In the genomic region with DNA sequence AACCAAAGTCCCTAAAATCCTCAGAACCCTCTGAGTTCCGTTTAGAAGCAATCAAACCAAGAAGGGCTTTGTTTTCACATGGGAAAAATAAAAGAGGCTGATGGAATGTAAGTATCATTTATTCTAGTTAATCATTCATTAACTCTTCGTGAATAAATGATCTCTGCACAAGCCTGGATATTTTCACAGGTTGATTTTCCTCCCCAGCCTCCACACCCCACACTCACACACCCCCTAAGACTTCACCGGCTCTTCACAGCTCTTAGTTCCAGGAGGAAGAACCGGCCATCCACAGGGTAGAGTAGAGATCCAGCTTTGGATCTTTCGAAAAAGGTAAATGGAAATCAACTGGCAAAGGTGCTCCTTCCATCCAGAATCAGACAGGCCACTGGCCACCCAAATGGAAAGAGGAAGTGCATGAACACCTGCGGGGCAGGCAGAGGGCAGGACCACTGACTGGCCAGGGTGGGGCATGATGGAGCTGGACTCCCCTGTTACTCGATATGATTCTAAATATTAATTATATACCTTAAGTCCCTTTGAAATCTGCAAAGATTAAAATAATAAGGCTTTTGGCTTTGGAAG, we compare ENCODE assay signal across 1 cellular context.
TF ChIP-seq lines count a peak whose summit lies in the region.

No MANE protein-coding gene starts in this region.

TF ChIP-seq in GM23338, 12 proteins besides CTCF, POLR2A, EP300 and RAD21 (continued from another document):
- no peak for TF ChIP-seq ZNF462 (CRISPR knock-in tag; IDR thresholded peaks at IDR 0.05)
- no peak for TF ChIP-seq NANOG (IDR thresholded peaks at IDR 0.05; ENCODE audit: borderline replicate concordance)
- TF ChIP-seq JUNB (IDR thresholded peaks at IDR 0.05; ENCODE audit: unreplicated experiment): no peak
- TF ChIP-seq, protein P1, sequence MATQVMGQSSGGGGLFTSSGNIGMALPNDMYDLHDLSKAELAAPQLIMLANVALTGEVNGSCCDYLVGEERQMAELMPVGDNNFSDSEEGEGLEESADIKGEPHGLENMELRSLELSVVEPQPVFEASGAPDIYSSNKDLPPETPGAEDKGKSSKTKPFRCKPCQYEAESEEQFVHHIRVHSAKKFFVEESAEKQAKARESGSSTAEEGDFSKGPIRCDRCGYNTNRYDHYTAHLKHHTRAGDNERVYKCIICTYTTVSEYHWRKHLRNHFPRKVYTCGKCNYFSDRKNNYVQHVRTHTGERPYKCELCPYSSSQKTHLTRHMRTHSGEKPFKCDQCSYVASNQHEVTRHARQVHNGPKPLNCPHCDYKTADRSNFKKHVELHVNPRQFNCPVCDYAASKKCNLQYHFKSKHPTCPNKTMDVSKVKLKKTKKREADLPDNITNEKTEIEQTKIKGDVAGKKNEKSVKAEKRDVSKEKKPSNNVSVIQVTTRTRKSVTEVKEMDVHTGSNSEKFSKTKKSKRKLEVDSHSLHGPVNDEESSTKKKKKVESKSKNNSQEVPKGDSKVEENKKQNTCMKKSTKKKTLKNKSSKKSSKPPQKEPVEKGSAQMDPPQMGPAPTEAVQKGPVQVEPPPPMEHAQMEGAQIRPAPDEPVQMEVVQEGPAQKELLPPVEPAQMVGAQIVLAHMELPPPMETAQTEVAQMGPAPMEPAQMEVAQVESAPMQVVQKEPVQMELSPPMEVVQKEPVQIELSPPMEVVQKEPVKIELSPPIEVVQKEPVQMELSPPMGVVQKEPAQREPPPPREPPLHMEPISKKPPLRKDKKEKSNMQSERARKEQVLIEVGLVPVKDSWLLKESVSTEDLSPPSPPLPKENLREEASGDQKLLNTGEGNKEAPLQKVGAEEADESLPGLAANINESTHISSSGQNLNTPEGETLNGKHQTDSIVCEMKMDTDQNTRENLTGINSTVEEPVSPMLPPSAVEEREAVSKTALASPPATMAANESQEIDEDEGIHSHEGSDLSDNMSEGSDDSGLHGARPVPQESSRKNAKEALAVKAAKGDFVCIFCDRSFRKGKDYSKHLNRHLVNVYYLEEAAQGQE (IDR thresholded peaks at IDR 0.05; ENCODE audit: unreplicated experiment): no peak
- TF ChIP-seq POLR2AphosphoS5 (IDR thresholded peaks at IDR 0.05; ENCODE audit: low read depth): no peak
- TF ChIP-seq STAT1 (IDR thresholded peaks at IDR 0.05; ENCODE audit: unreplicated experiment): no peak
- no peak for TF ChIP-seq ZNF114 (CRISPR knock-in tag; IDR thresholded peaks at IDR 0.05)
- TF ChIP-seq EZH2 (IDR thresholded peaks at IDR 0.05; ENCODE audit: low read depth, unreplicated experiment): no peak
- no peak for TF ChIP-seq EZH2phosphoT487 (IDR thresholded peaks at IDR 0.05; ENCODE audit: unreplicated experiment)
TF ChIP-seq in GM23338: peak in this region for 0.
